34 cellular contexts compared by ENCODE assay signal in the genomic region with DNA sequence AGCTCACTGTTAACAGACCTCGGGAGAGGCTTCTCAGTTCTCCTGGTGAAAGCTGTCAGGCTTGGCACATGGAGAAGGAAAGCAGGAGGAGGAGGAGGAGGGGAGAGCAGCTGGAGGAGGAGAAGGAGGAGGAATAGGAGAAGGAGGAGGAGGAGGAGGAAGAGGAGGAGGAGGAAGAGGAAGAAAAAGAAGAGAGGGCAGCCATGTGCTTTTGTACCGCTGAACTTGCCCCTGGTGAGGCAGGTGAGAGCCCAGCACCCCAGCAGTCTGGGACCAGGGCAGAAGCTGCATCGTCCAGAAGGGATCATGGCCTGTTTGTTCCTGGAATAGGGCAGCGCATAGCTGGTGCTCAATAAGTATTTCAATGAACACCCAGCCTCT. TPM values are rescaled to one million over a fixed set of nuclear protein-coding genes. Genes with fewer than 3 reads are reported as not detected.
"Had no signal": no experiment of that assay in that cellular context is flagged by ENCODE, and none has a peak within 500 bp of the region (broad histone marks: within the 10 kb centered on the region; RNA-seq: fewer than 3 reads in every experiment).

No MANE protein-coding gene starts in this region.

- H3K36me3 Mint-ChIP-seq: immature natural killer cell; naive thymus-derived CD4-positive, alpha-beta T cell; natural killer cell treated with Interleukin-12 subunit alpha and Interleukin-12 subunit beta and Interleukin-15 and Interleukin-18, amount 100 ng/mL, for 72 hours; stimulated activated memory B cell treated with anti-CD40 and anti-IgM and Interleukin-4, amounts not matched to agents 10 μg/mL and 1 μg/mL and 100 μg/mL, for 72 hours had no signal

- H3K27ac ChIP-seq: left ventricle myocardium inferior, neutrophil, parathyroid adenoma, right atrium auricular region, right lobe of liver, testis, thyroid gland, transverse colon, upper lobe of left lung, vagina had no signal

- ATAC-seq: mucosa of descending colon; naive thymus-derived CD4-positive, alpha-beta T cell; natural killer cell treated with Interleukin-12 subunit alpha and Interleukin-12 subunit beta and Interleukin-15 and Interleukin-18, amount 100 ng/mL, for 72 hours; right lobe of liver; stimulated activated memory B cell treated with anti-CD40 and anti-IgM and Interleukin-4, amounts not matched to agents 10 μg/mL and 1 μg/mL and 100 μg/mL, for 72 hours; stimulated activated naive CD8-positive, alpha-beta T cell treated with anti-CD3 and anti-CD28 coated beads, Interleukin-15, amount 100 ng/mL, for 72 hours had no signal

- H3K36me3 ChIP-seq: left ventricle myocardium inferior, neutrophil, right atrium auricular region, right lobe of liver, thyroid gland, transverse colon, upper lobe of left lung, vagina had no signal

- H3K9me3 ChIP-seq: left ventricle myocardium inferior, mucosa of descending colon, neutrophil, right atrium auricular region, right lobe of liver, testis, thyroid gland, transverse colon, upper lobe of left lung, vagina had no signal

- H3K4me1 Mint-ChIP-seq: immature natural killer cell; stimulated activated memory B cell treated with anti-CD40 and anti-IgM and Interleukin-4, amounts not matched to agents 10 μg/mL and 1 μg/mL and 100 μg/mL, for 72 hours; stimulated activated naive CD8-positive, alpha-beta T cell treated with anti-CD3 and anti-CD28 coated beads, Interleukin-15, amount 100 ng/mL, for 72 hours had no signal

- H3K27me3 ChIP-seq: right atrium auricular region, right lobe of liver, testis, thyroid gland, transverse colon, upper lobe of left lung, vagina had no signal

- H3K4me1 ChIP-seq: parathyroid adenoma, right atrium auricular region had no signal

- H3K27ac Mint-ChIP-seq: immature natural killer cell; natural killer cell treated with Interleukin-12 subunit alpha and Interleukin-12 subunit beta and Interleukin-15 and Interleukin-18, amount 100 ng/mL, for 72 hours; stimulated activated memory B cell treated with anti-CD40 and anti-IgM and Interleukin-4, amounts not matched to agents 10 μg/mL and 1 μg/mL and 100 μg/mL, for 72 hours had no signal

- H2AFZ ChIP-seq: parathyroid adenoma had no signal

- H3K4me3 Mint-ChIP-seq: immature natural killer cell; naive thymus-derived CD4-positive, alpha-beta T cell; natural killer cell treated with Interleukin-12 subunit alpha and Interleukin-12 subunit beta and Interleukin-15 and Interleukin-18, amount 100 ng/mL, for 72 hours; neural crest cell; stimulated activated memory B cell treated with anti-CD40 and anti-IgM and Interleukin-4, amounts not matched to agents 10 μg/mL and 1 μg/mL and 100 μg/mL, for 72 hours; stimulated activated naive CD8-positive, alpha-beta T cell treated with anti-CD3 and anti-CD28 coated beads, Interleukin-15, amount 100 ng/mL, for 72 hours had no signal

- H3K4me3 ChIP-seq: left ventricle myocardium inferior, lung, mucosa of descending colon, right atrium auricular region, right lobe of liver, smooth muscle cell, testis, thyroid gland, transverse colon, upper lobe of left lung, vagina had no signal

- DNase-seq: hypothalamus; immature natural killer cell; kidney; left ventricle myocardium inferior; midbrain; mucosa of descending colon; naive thymus-derived CD4-positive, alpha-beta T cell; occipital lobe; right lobe of liver; stimulated activated CD4-positive, alpha-beta T cell treated with anti-CD3 and anti-CD28 coated beads, Interleukin-1b, Interleukin-23, amount 100 ng/mL, for 48 hours; stimulated activated CD4-positive, alpha-beta T cell treated with anti-CD3 and anti-CD28 coated beads, Interleukin-2, amount 100 ng/mL, for 48 hours; stimulated activated CD4-positive, alpha-beta T cell treated with anti-CD3 and anti-CD28 coated beads, Interleukin-4, amount 100 ng/mL, for 4 hours; stimulated activated CD8-positive, alpha-beta memory T cell treated with anti-CD3 and anti-CD28 coated beads, Interleukin-4, amount 100 ng/mL, for 48 hours; stimulated activated naive CD4-positive, alpha-beta T cell treated with Interleukin-2 at 50 U/mL for 16 hours; stimulated activated naive CD8-positive, alpha-beta T cell treated with anti-CD3 and anti-CD28 coated beads, Interleukin-15, amount 100 ng/mL, for 72 hours; substantia nigra; testis; thyroid gland; transverse colon; upper lobe of left lung had no signal

- H3K4me2 ChIP-seq: smooth muscle cell had no signal

- H3K9ac ChIP-seq: parathyroid adenoma had no signal

- H3K9me3 Mint-ChIP-seq: immature natural killer cell; naive thymus-derived CD4-positive, alpha-beta T cell; natural killer cell treated with Interleukin-12 subunit alpha and Interleukin-12 subunit beta and Interleukin-15 and Interleukin-18, amount 100 ng/mL, for 72 hours; neural crest cell; stimulated activated memory B cell treated with anti-CD40 and anti-IgM and Interleukin-4, amounts not matched to agents 10 μg/mL and 1 μg/mL and 100 μg/mL, for 72 hours; stimulated activated naive CD8-positive, alpha-beta T cell treated with anti-CD3 and anti-CD28 coated beads, Interleukin-15, amount 100 ng/mL, for 72 hours had no signal

RNA-seq across cellular contexts. Expression of a gene that starts 21.3 kb away (rescaled TPM):
- total RNA-seq: left ventricle myocardium inferior; mesenteric fat pad; myocyte; naive thymus-derived CD4-positive, alpha-beta T cell; natural killer cell treated with Interleukin-12 subunit alpha and Interleukin-12 subunit beta and Interleukin-15 and Interleukin-18, amount 100 ng/mL, for 72 hours; occipital lobe; osteocyte; pulmonary artery endothelial cell; skeletal muscle tissue; transverse colon had no signal
- polyA plus RNA-seq: immature natural killer cell; naive thymus-derived CD4-positive, alpha-beta T cell had no signal
